24 cellular contexts compared by ENCODE assay signal in genomic region chr15:77731945-77732344, GRCh38.
"Had no signal": no experiment of that assay in that cellular context is flagged by ENCODE, and none has a peak within 500 bp of the region (broad histone marks: within the 10 kb centered on the region; RNA-seq: fewer than 3 reads in every experiment).

No MANE protein-coding gene starts in this region.

- H3K27me3 ChIP-seq: hepatocyte, ovary, right atrium auricular region, upper lobe of right lung, uterus had no signal

- H3K79me2 ChIP-seq: hepatocyte had no signal

- ATAC-seq: natural killer cell; sciatic nerve; stimulated activated naive B cell treated with anti-CD40 and anti-IgM and Interleukin-4, amounts not matched to agents 10 μg/mL and 1 μg/mL and 100 μg/mL, for 72 hours; stimulated activated naive CD8-positive, alpha-beta T cell treated with anti-CD3 and anti-CD28 coated beads, Interleukin-15, Interleukin-2, amounts not matched to agents 100 U/mL and 50 U/mL, for 24 hours; upper lobe of right lung had no signal

- H2AFZ ChIP-seq: hepatocyte had no signal

- H3K4me3 ChIP-seq: hepatocyte, left ventricle myocardium inferior, lung, ovary, right atrium auricular region, skin epidermis, stomach, thoracic aorta, tibial artery, upper lobe of right lung, uterus had no signal

- DNase-seq: islet precursor cell; left ventricle myocardium inferior; mesendoderm; naive B cell; natural killer cell; nephron progenitor cell; ovary; stimulated activated CD4-positive, alpha-beta T cell treated with anti-CD3 and anti-CD28 coated beads, Interleukin-12 subunit alpha, Interleukin-12 subunit beta, amount 100 ng/mL, for 4 hours; stimulated activated CD4-positive, alpha-beta T cell treated with anti-CD3 and anti-CD28 coated beads, Interleukin-15, amount 100 ng/mL, for 24 hours; stimulated activated CD4-positive, alpha-beta T cell treated with anti-CD3 and anti-CD28 coated beads, Interleukin-2, amount 100 ng/mL, for 24 hours; stimulated activated CD4-positive, alpha-beta T cell treated with anti-CD3 and anti-CD28 coated beads, Interleukin-4, amount 100 ng/mL, for 1 hour; stimulated activated naive B cell treated with anti-CD40 and anti-IgM and Interleukin-4, amounts not matched to agents 10 μg/mL and 1 μg/mL and 100 μg/mL, for 72 hours; stimulated activated naive CD8-positive, alpha-beta T cell treated with anti-CD3 and anti-CD28 coated beads, Interleukin-15, Interleukin-2, amounts not matched to agents 100 U/mL and 50 U/mL, for 24 hours; stomach; tibial artery; trophoblast cell; upper lobe of right lung; uterus had no signal

- H3K4me2 ChIP-seq: hepatocyte had no signal

- H3K36me3 ChIP-seq: left ventricle myocardium inferior, ovary, right atrium auricular region, stomach, thoracic aorta, tibial artery, upper lobe of right lung, uterus had no signal

- H3K9me3 ChIP-seq: left ventricle myocardium inferior, ovary, right atrium auricular region, stomach, thoracic aorta, tibial artery, upper lobe of right lung, uterus had no signal

- H3K4me1 ChIP-seq: left ventricle myocardium inferior, right atrium auricular region, stomach, tibial artery, upper lobe of right lung, uterus had no signal

- H3K27ac ChIP-seq: hepatocyte, left ventricle myocardium inferior, ovary, right atrium auricular region, skin epidermis, stomach, thoracic aorta, tibial artery, upper lobe of right lung, uterus had no signal
